In the genomic region with DNA sequence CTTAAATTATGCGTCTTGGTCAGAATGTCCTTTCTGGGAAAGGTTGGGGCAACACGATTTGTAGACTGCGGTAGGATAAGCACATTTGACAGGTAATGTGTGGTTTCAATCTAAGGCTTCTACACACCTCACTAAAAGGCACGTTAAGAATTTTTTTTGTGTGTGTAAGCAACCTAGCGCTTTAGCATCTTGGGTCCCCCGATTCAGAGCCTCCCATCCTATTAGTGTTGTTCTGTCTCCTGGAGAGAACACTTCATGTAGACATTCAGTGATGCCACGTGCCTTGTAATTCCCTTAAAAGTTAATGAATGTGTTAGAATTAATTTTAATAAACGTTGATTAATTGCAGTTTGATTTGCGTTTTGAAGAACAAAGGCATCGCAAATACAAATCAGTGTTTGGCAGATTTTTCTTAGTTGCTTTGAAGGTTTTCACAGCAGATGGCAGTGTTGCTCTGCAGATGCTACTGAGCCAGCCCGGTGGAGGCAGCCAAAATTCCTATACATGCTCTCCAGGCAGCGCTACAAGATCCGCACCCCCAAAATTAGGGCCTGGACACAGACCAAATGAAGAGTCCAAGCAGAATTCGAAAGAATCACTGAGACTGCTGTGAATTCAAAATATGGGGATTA, we compare ENCODE assay signal across 8 cellular contexts.
DNase-seq lines count a peak whose midpoint lies in the region; ATAC-seq and TF ChIP-seq lines count a peak whose summit lies in the region.

No MANE protein-coding gene starts in this region.

- TF ChIP-seq CTCF in VCaP (conservative IDR thresholded peaks at IDR 0.05): peak; percentile 73
- TF ChIP-seq CTCF in left ventricle myocardium inferior (IDR thresholded peaks at IDR 0.05; ENCODE audit: borderline replicate concordance): peak; percentile 65

- peaks cover 3% of the 10 kb centered on the region for H3K4me1 ChIP-seq in left ventricle myocardium inferior
- H3K4me1 ChIP-seq in skeletal muscle satellite cell (ENCODE audit: control insufficient read depth, insufficient read depth, low read length): peaks cover 5% of the 10 kb centered on the region

- ATAC-seq in GM18498 (IDR thresholded peaks at IDR 0.05; ENCODE audit: unreplicated experiment) (peak; percentile 42), HG03457 (IDR thresholded peaks at IDR 0.05; ENCODE audit: unreplicated experiment) (no peak), HG03159 (IDR thresholded peaks at IDR 0.05; ENCODE audit: unreplicated experiment) (no peak)

- H3K36me3 ChIP-seq in left ventricle myocardium inferior: no peaks in the 10 kb centered on the region
- no peaks in the 10 kb centered on the region for H3K36me3 ChIP-seq in skeletal muscle satellite cell (ENCODE audit: insufficient read depth, low read length)

- intact Hi-C loops in left ventricle myocardium inferior (cut with micrococcal nuclease): no loop called here

- H3K4me2 ChIP-seq in skeletal muscle satellite cell (ENCODE audit: low read length): peak overlapping the region; percentile 10

- DNase-seq in AG08395 (ENCODE audit: low spot score) (peak; percentile 52), NCI-H1092 (lab: John Stamatoyannopoulos, UW) (peak; percentile 37), left ventricle myocardium inferior (peak; percentile 18)

- H3K4me3 ChIP-seq in left ventricle myocardium inferior (no peak overlapping the region), skeletal muscle satellite cell (ENCODE audit: low read length) (no peak overlapping the region)

- H3K27me3 ChIP-seq in left ventricle myocardium inferior (ENCODE audit: low read depth) (no peaks in the 10 kb centered on the region), skeletal muscle satellite cell (ENCODE audit: control insufficient read depth, insufficient read depth, low read length) (peaks cover 12% of the 10 kb centered on the region)

- H3K9me3 ChIP-seq in left ventricle myocardium inferior (replicated peaks): no peaks in the 10 kb centered on the region
- H3K9me3 ChIP-seq in skeletal muscle satellite cell (replicated peaks; ENCODE audit: low read length): no peaks in the 10 kb centered on the region

- H3K27ac ChIP-seq in VCaP (no peak overlapping the region), left ventricle myocardium inferior (replicated peaks) (no peak overlapping the region)

- H3K9ac ChIP-seq in skeletal muscle satellite cell (ENCODE audit: low read depth, low read length): no peak overlapping the region
